Comparison of ENCODE assay signal across 2 cellular contexts in genomic region chr10:80471715-80472233, GRCh38.
TF ChIP-seq lines count a peak whose summit lies in the region.

No MANE protein-coding gene starts in this region.

TF ChIP-seq in SK-N-SH, 30 proteins besides CTCF, POLR2A, EP300 and RAD21 (continued from another document):
- TF ChIP-seq REST (IDR thresholded peaks at IDR 0.05; ENCODE audit: low read depth, low read length): no peak
- no peak for TF ChIP-seq PBX3 (IDR thresholded peaks at IDR 0.05)

TF ChIP-seq in SK-N-SH treated with all-trans-retinoic acid at 6 μM for 48 hours, 23 proteins besides CTCF, POLR2A, EP300 and RAD21 (continued from another document):
- TF ChIP-seq TOX (CRISPR knock-in tag; IDR thresholded peaks at IDR 0.05; ENCODE audit: borderline replicate concordance) (no peak), RARB (CRISPR knock-in tag; IDR thresholded peaks at IDR 0.05) (no peak), BACH2 (CRISPR knock-in tag; IDR thresholded peaks at IDR 0.05; ENCODE audit: borderline replicate concordance) (no peak), ARNTL (CRISPR knock-in tag; IDR thresholded peaks at IDR 0.05; ENCODE audit: borderline replicate concordance, low read depth) (no peak), SNAI2 (CRISPR knock-in tag; IDR thresholded peaks at IDR 0.05) (no peak), ZFP3 (CRISPR knock-in tag; IDR thresholded peaks at IDR 0.05) (no peak)
- TF ChIP-seq, protein P1, sequence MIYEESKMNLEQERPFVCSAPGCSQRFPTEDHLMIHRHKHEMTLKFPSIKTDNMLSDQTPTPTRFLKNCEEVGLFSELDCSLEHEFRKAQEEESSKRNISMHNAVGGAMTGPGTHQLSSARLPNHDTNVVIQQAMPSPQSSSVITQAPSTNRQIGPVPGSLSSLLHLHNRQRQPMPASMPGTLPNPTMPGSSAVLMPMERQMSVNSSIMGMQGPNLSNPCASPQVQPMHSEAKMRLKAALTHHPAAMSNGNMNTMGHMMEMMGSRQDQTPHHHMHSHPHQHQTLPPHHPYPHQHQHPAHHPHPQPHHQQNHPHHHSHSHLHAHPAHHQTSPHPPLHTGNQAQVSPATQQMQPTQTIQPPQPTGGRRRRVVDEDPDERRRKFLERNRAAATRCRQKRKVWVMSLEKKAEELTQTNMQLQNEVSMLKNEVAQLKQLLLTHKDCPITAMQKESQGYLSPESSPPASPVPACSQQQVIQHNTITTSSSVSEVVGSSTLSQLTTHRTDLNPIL (CRISPR knock-in tag; IDR thresholded peaks at IDR 0.05; ENCODE audit: low read depth): no peak
